ENCODE assay signal across 8 cellular contexts in the genomic region with DNA sequence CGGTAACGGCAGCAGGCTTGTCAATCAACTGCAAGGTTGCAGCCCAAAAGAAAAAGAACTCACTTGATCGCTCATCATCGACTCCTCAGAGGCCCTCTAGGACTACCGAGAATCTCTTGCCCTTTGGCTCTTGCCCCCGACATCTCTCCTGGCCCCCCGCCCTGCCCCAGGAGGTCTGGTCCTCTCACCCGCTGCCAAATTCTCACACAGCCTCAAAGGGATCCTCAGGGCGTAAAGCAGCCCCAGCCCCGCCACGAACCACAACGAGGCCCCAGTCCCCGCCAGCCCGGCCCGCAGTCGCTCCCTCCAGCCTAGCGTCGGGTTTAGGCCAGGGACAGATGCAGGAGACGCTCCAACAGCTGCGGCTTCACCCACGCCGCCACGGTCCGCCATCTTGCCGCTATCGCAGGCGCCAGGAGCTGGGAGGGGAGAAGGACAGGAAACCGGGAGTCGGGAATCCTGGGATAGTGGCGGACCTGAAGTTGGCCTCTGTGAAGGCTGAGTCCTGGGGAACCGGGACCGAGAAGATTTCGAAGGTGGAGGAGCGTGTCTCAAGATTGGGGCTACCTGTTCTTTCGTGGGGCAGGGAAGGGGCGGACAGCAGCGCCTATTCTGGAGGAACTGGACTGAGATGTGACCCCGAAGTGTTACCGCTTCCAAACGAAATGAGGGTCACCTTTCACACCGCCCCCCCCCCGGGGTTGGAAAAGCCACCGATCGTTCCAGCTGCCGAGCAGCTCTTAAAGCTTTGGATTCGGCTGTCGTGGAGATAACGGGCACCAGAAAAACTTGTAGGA. TPM values are rescaled to one million over a fixed set of nuclear protein-coding genes. Genes with fewer than 3 reads are reported as not detected.
DNase-seq lines count a peak whose midpoint lies in the region; ATAC-seq and TF ChIP-seq lines count a peak whose summit lies in the region.

A gene with protein sequence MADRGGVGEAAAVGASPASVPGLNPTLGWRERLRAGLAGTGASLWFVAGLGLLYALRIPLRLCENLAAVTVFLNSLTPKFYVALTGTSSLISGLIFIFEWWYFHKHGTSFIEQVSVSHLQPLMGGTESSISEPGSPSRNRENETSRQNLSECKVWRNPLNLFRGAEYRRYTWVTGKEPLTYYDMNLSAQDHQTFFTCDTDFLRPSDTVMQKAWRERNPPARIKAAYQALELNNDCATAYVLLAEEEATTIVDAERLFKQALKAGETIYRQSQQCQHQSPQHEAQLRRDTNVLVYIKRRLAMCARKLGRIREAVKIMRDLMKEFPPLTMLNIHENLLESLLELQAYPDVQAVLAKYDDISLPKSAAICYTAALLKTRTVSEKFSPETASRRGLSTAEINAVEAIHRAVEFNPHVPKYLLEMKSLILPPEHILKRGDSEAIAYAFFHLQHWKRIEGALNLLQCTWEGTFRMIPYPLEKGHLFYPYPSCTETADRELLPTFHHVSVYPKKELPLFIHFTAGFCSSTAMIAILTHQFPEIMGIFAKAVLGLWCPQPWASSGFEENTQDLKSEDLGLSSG (minus strand): TSS at position 421 of the 797 bp plus-strand sequence. CDS start 28 bp downstream, at position 393.

- TF ChIP-seq POLR2A in GM10847 (IDR thresholded peaks at IDR 0.05; ENCODE audit: extremely low read depth, insufficient read length): peak; percentile 72

- H3K36me3 Mint-ChIP-seq in activated naive CD8-positive, alpha-beta T cell treated with anti-CD3 and anti-CD28 coated beads, Interleukin-2, amount 10 ng/mL, durations not matched to agents 7 days and 5 days: peaks cover 20% of the 10 kb centered on the region

- peak within 1 kb of the TSS; percentile 99 for H3K9ac ChIP-seq in SK-N-MC (ENCODE audit: insufficient read length)

- H3K9me3 ChIP-seq in KOPT-K1 (ENCODE audit: insufficient read depth, low read length, poor library complexity, severe bottlenecking) (no peaks in the 10 kb centered on the region), SK-N-MC (ENCODE audit: low read depth, low read length) (no peaks in the 10 kb centered on the region)

- peak; percentile 22 for ATAC-seq in activated naive CD8-positive, alpha-beta T cell treated with anti-CD3 and anti-CD28 coated beads, Interleukin-2, amount 10 ng/mL, durations not matched to agents 7 days and 5 days (ENCODE audit: low read depth)
- peak; percentile 46 for ATAC-seq in omental fat pad (ENCODE audit: low FRiP score)
- ATAC-seq in GM18517 (IDR thresholded peaks at IDR 0.05; ENCODE audit: unreplicated experiment): no peak

- H3K27me3 Mint-ChIP-seq in activated naive CD8-positive, alpha-beta T cell treated with anti-CD3 and anti-CD28 coated beads, Interleukin-2, amount 10 ng/mL, durations not matched to agents 7 days and 5 days: no peaks in the 10 kb centered on the region

- DNase-seq in SK-N-MC (ENCODE audit: low read depth, low spot score): no peak
- DNase-seq in activated naive CD8-positive, alpha-beta T cell treated with anti-CD3 and anti-CD28 coated beads, Interleukin-2, amount 10 ng/mL, durations not matched to agents 7 days and 5 days: peak; percentile 74
- DNase-seq in glomerular visceral epithelial cell (ENCODE audit: extremely low spot score): peak; percentile 69
- peak; percentile 30 for DNase-seq in omental fat pad (ENCODE audit: low spot score)

- POLR2A ChIA-PET in activated naive CD8-positive, alpha-beta T cell treated with anti-CD3 and anti-CD28 coated beads, Interleukin-2, amount 10 ng/mL, durations not matched to agents 7 days and 5 days (lab: Charles Lee): interaction anchor here (0.5 to 3.2 kb wide), 19 partner anchors 15 to 1966 kb away, joined by 3 to 35 read pairs (median 4); partner anchors contain the start of genes MOV10, PPM1J and RHOC

- peak within 1 kb of the TSS; percentile 97 for H3K4me3 ChIP-seq in SK-N-MC

- H3K4me3 Mint-ChIP-seq in activated naive CD8-positive, alpha-beta T cell treated with anti-CD3 and anti-CD28 coated beads, Interleukin-2, amount 10 ng/mL, durations not matched to agents 7 days and 5 days: peak within 1 kb of the TSS; percentile 97

- H3K27ac ChIP-seq in KOPT-K1 (ENCODE audit: low read depth, low read length, poor library complexity, severe bottlenecking): peak within 1 kb of the TSS; percentile 100
- H3K27ac ChIP-seq in SK-N-MC: peak within 1 kb of the TSS; percentile 98
- peak within 1 kb of the TSS; percentile 99 for H3K27ac ChIP-seq in temporal lobe (ENCODE audit: low read depth, low read length)

- no peak for TF ChIP-seq CTCF in omental fat pad (IDR thresholded peaks at IDR 0.05)

- H3K36me3 ChIP-seq in KOPT-K1 (ENCODE audit: insufficient read depth, low read length) (peaks cover 24% of the 10 kb centered on the region), SK-N-MC (ENCODE audit: insufficient read depth, low read length) (peaks cover 25% of the 10 kb centered on the region)

- peak within 1 kb of the TSS; percentile 100 for H3K27ac Mint-ChIP-seq in activated naive CD8-positive, alpha-beta T cell treated with anti-CD3 and anti-CD28 coated beads, Interleukin-2, amount 10 ng/mL, durations not matched to agents 7 days and 5 days

- peaks cover 29% of the 10 kb centered on the region for H3K4me1 Mint-ChIP-seq in activated naive CD8-positive, alpha-beta T cell treated with anti-CD3 and anti-CD28 coated beads, Interleukin-2, amount 10 ng/mL, durations not matched to agents 7 days and 5 days

- no peaks in the 10 kb centered on the region for H3K9me3 Mint-ChIP-seq in activated naive CD8-positive, alpha-beta T cell treated with anti-CD3 and anti-CD28 coated beads, Interleukin-2, amount 10 ng/mL, durations not matched to agents 7 days and 5 days

RNA-seq across cellular contexts. Expression of the gene that starts here (rescaled TPM):
- total RNA-seq in activated naive CD8-positive, alpha-beta T cell treated with anti-CD3 and anti-CD28 coated beads, Interleukin-2, amount 10 ng/mL, durations not matched to agents 7 days and 5 days: 10 to 100 TPM; 15.4 to 16.5 TPM
- total RNA-seq in omental fat pad (10 to 100 TPM; 19.4 to 29.2 (median 28.2) TPM), temporal lobe (26.1 TPM)
